ENCODE assay signal across 18 cellular contexts in the genomic region with DNA sequence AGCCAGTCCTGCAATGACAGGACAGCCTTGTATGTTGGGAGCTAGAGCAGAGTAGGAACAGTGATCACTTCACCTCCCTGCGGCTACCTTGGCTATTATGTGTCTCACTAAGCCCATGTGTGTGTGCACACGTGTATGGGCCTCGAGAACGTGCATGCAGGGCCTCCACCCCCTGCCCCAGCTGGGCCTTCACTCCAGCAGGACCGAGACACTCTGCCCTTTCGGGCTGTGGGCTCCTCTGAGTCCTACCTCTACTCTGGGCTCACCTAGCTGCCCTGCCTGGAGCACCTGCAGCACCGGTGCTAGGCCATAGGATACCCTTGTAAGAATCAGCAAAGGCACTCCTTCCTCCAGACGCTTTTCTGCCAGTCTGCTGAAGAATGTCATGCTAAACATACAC.
A peak's percentile ranks its signal among the peaks of the same experiment; 100 is the strongest.
DNase-seq lines count a peak whose midpoint lies in the region; ATAC-seq, FAIRE-seq and TF ChIP-seq lines count a peak whose summit lies in the region.
"Had no signal": no experiment of that assay in that cellular context is flagged by ENCODE, and none has a peak within 500 bp of the region (broad histone marks: within the 10 kb centered on the region; RNA-seq: fewer than 3 reads in every experiment).

No MANE protein-coding gene starts in this region.

- intact Hi-C loops in dorsolateral prefrontal cortex (cut with DNase I): loop anchor here in 1 of 2 donors (5.0 kb wide), 1 partner anchor 77 kb away; a partner anchor contains a TSS
- intact Hi-C loops in kidney (cut with DNase I): no loop called here
- intact Hi-C loops in pancreas (cut with DNase I): loop anchor here in 1 of 3 donors (10.0 kb wide), 1 partner anchor 540 kb away; no protein-coding TSS in a partner anchor

- H3K4me1 ChIP-seq in kidney (ENCODE audit: control insufficient read depth in 1 of 2, insufficient read depth in 1 of 2, low read depth in 1 of 2, low read length in 2 of 2): no peaks in the 10 kb centered on the region
- no peaks in the 10 kb centered on the region for H3K4me1 ChIP-seq in pancreas
- H3K4me1 ChIP-seq: A549, BE2C, Caco-2 had no signal

- H3K9ac ChIP-seq in kidney (ENCODE audit: low read length in 2 of 2): no peak overlapping the region

- FAIRE-seq in kidney (lab: Jason Lieb, UNC): no peak
- FAIRE-seq in pancreas (lab: Jason Lieb, UNC): no peak
- FAIRE-seq: A549 had no signal

- H3K9me3 ChIP-seq in WERI-Rb-1 (ENCODE audit: severe bottlenecking): no peaks in the 10 kb centered on the region
- H3K9me3 ChIP-seq in kidney (ENCODE audit: control insufficient read depth in 1 of 2, low read length in 2 of 2): no peaks in the 10 kb centered on the region
- no peaks in the 10 kb centered on the region for H3K9me3 ChIP-seq in pancreas
- H3K9me3 ChIP-seq: A549, BE2C, Caco-2 had no signal

- H3K27ac ChIP-seq in WERI-Rb-1 (peak overlapping the region; percentile 33; the same call in 1 of the 2 replicates), dorsolateral prefrontal cortex (peak overlapping the region; percentile 3 to 94 (median 88)), kidney (ENCODE audit: low read depth in 2 of 2, low read length in 2 of 2) (no peak overlapping the region), substantia nigra (ENCODE audit: low read depth, low read length, poor library complexity, severe bottlenecking) (peak overlapping the region; percentile 89), pancreas (no peak overlapping the region)
- H3K27ac ChIP-seq: A549, HL-60 had no signal

- 86 to 87% methylated on average over 8 of the region's 8 CpGs for WGBS in pancreas, 2 donors

- H3K4me3 ChIP-seq in WERI-Rb-1 (ENCODE audit: low read depth, low read length) (no peak overlapping the region), dorsolateral prefrontal cortex (no peak overlapping the region), kidney (ENCODE audit: low read length in 2 of 2) (no peak overlapping the region), pancreas (no peak overlapping the region)
- H3K4me3 ChIP-seq: A549, GM23338 had no signal

- H3K27me3 ChIP-seq in WERI-Rb-1 (ENCODE audit: insufficient read depth, low read depth, severe bottlenecking) (no peaks in the 10 kb centered on the region), dorsolateral prefrontal cortex (no peaks in the 10 kb centered on the region), pancreas (no peaks in the 10 kb centered on the region)
- H3K27me3 ChIP-seq: BE2C had no signal

- DNase-seq in WERI-Rb-1: no peak
- no peak for DNase-seq in dorsolateral prefrontal cortex
- peak; percentile 53 for DNase-seq in kidney
- peak in 1 of 49 donors; percentile 62 for DNase-seq in substantia nigra (lab: John Stamatoyannopoulos, UW)
- DNase-seq in pancreas: no peak
- DNase-seq in DMS 273 (lab: John Stamatoyannopoulos, UW; ENCODE audit: unreplicated experiment): no peak
- no peak for DNase-seq in HT-29 (ENCODE audit: low spot score)
- DNase-seq in activated naive CD4-positive, alpha-beta T cell (lab: John Stamatoyannopoulos, UW): no peak
- DNase-seq: BE2C; Caco-2; CD8-positive, alpha-beta T cell; DMS53; GF-D8; H9; KBM-7 had no signal

- TF ChIP-seq CTCF in WERI-Rb-1 (IDR thresholded peaks at IDR 0.05; ENCODE audit: low read depth, low read length) (no peak), dorsolateral prefrontal cortex (IDR thresholded peaks at IDR 0.05 in 54 of 56, conservative IDR thresholded peaks at IDR 0.05 in 2 of 56; ENCODE audit: low read depth in 1 of 56, partially characterized antibody in 56 of 56) (peak in 3 of 56 donors; percentile 1 to 6 (median 2)), kidney (IDR thresholded peaks at IDR 0.05; ENCODE audit: borderline replicate concordance, extremely low read depth, insufficient read depth) (no peak), pancreas (IDR thresholded peaks at IDR 0.05) (no peak)

- ATAC-seq in pancreas: no peak
- ATAC-seq: A549; CD8-positive, alpha-beta T cell; GM23338 had no signal

- no peaks in the 10 kb centered on the region for H3K36me3 ChIP-seq in WERI-Rb-1
- no peaks in the 10 kb centered on the region for H3K36me3 ChIP-seq in kidney (ENCODE audit: control insufficient read depth in 1 of 2, insufficient read depth in 2 of 2, low read length in 2 of 2)
- H3K36me3 ChIP-seq in pancreas: no peaks in the 10 kb centered on the region
- H3K36me3 ChIP-seq: BE2C had no signal

Comparison
In these comparisons a context has a peak if more than half of its experiments do, and no peak if none do; other contexts are left out.
1. H3K27ac ChIP-seq: peak in WERI-Rb-1 (single experiment), dorsolateral prefrontal cortex (59 of 59) and substantia nigra (single experiment); none in kidney (0 of 2) and pancreas (0 of 4).